In genomic region chr7:97871659-97872024, GRCh38 we compare ENCODE assay signal across 7 cellular contexts. TPM values are rescaled to one million over a fixed set of nuclear protein-coding genes. Genes with fewer than 3 reads are reported as not detected.
DNase-seq lines count a peak whose midpoint lies in the region; ATAC-seq and TF ChIP-seq lines count a peak whose summit lies in the region.

No MANE protein-coding gene starts in this region.

- peak; percentile 11 for DNase-seq in RWPE1 (ENCODE audit: low spot score)
- peak; percentile 72 for DNase-seq in coronary artery (ENCODE audit: low spot score)
- no peak for DNase-seq in mucosa of descending colon
- DNase-seq in upper lobe of left lung: no peak

- no peak for TF ChIP-seq CTCF in RWPE1 (conservative IDR thresholded peaks at IDR 0.05; ENCODE audit: low read depth)
- no peak for TF ChIP-seq CTCF in coronary artery (IDR thresholded peaks at IDR 0.05)
- no peak for TF ChIP-seq CTCF in mucosa of descending colon (IDR thresholded peaks at IDR 0.05)
- no peak for TF ChIP-seq CTCF in upper lobe of left lung (IDR thresholded peaks at IDR 0.05)

- CTCF ChIA-PET in RWPE1 (lab: Yijun Ruan, JAX): interaction anchor here (1.5 to 2.0 kb wide), 2 partner anchors 56 to 142 kb away, joined by 3 to 10 read pairs; no protein-coding TSS in a partner anchor

- intact Hi-C loops in mucosa of descending colon (cut with DNase I, micrococcal nuclease): no loop called here

- POLR2A ChIA-PET in RWPE1 (lab: Yijun Ruan, JAX; ENCODE audit: low non-redundant PET): interaction anchor here (0.6 kb wide), 1 partner anchor 100 kb away, joined by 3 read pairs; no protein-coding TSS in a partner anchor

- H3K9me3 ChIP-seq in mucosa of descending colon: no peaks in the 10 kb centered on the region
- H3K9me3 ChIP-seq in upper lobe of left lung: no peaks in the 10 kb centered on the region

- TF ChIP-seq EP300 in upper lobe of left lung (IDR thresholded peaks at IDR 0.05): no peak

- peak overlapping the region; percentile 84 for H3K4me3 ChIP-seq in coronary artery
- peak overlapping the region; percentile 36 for H3K4me3 ChIP-seq in mucosa of descending colon
- H3K4me3 ChIP-seq in upper lobe of left lung: peak overlapping the region; percentile 59 to 82 (median 78)

- H3K36me3 ChIP-seq in mucosa of descending colon (ENCODE audit: low read depth) (no peaks in the 10 kb centered on the region), upper lobe of left lung (peaks cover 0 to 18% (median 0%) of the 10 kb centered on the region in 4 donors)

- peak overlapping the region; percentile 80 for H3K27ac ChIP-seq in RWPE1
- H3K27ac ChIP-seq in coronary artery: peak overlapping the region; percentile 63 to 69
- H3K27ac ChIP-seq in upper lobe of left lung: peak overlapping the region; percentile 66 to 84 (median 78)

- no peak for TF ChIP-seq POLR2A in upper lobe of left lung (IDR thresholded peaks at IDR 0.05)

- H3K27me3 ChIP-seq in upper lobe of left lung: no peaks in the 10 kb centered on the region

- ATAC-seq in GM18508 (IDR thresholded peaks at IDR 0.05; ENCODE audit: insufficient read depth, unreplicated experiment) (peak; percentile 10), HG02884 (IDR thresholded peaks at IDR 0.05; ENCODE audit: unreplicated experiment) (peak; percentile 15), mucosa of descending colon (peak; percentile 35), upper lobe of left lung (ENCODE audit: low FRiP score in 2 of 2) (peak; percentile 33 to 67), HG03571 (IDR thresholded peaks at IDR 0.05; ENCODE audit: unreplicated experiment) (no peak)

- 6 to 12% methylated on average over 8 to 21 of the region's 21 CpGs for WGBS in upper lobe of left lung, 2 donors

- H3K4me1 ChIP-seq in mucosa of descending colon (ENCODE audit: low read depth) (peaks cover 7% of the 10 kb centered on the region), upper lobe of left lung (peaks cover 7 to 16% (median 11%) of the 10 kb centered on the region in 4 donors)

RNA-seq across cellular contexts. Expression of gene ASNS, which starts 0.6 kb away (rescaled TPM):
- total RNA-seq in mucosa of descending colon (10 to 100 TPM; 12.4 to 19.1 (median 17.5) TPM), upper lobe of left lung (10 to 100 TPM in 4 of 6 donors, 1 to 10 TPM in 2; 7.3 to 51.7 (median 10.4) TPM)

Comparison
In these comparisons a context has a peak if more than half of its experiments do, and no peak if none do; other contexts are left out.
1. DNase-seq: peak in RWPE1 (single experiment) and coronary artery (single experiment); none in mucosa of descending colon (0 of 3) and upper lobe of left lung (0 of 2).
2. Peak in every context shown above with its lines, with median percentiles within 50 percentile points of each other: H3K27ac ChIP-seq and H3K4me3 ChIP-seq.